In the genomic region with DNA sequence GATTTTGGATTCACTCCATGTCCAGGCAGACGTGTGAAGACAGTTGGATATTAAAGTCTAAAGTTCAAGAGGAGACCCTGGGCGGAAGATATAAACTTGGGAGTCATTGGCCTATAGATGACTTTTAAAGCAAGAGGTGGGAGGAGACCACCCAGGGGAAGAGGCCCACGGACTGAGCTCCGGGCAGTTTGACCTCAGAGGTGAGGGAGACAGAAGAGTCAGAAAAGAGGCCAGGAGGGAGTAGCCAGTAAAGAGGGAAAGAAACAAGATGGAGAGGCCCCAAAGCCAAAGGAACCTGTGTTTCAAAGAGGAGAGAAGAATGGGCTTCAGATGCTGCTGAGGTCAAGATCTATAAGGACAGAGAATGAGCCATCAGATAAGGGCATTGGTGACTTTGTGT, we compare ENCODE assay signal across 21 cellular contexts. TPM values are rescaled to one million over a fixed set of nuclear protein-coding genes. Genes with fewer than 3 reads are reported as not detected.
DNase-seq lines count a peak whose midpoint lies in the region; ATAC-seq lines count a peak whose summit lies in the region.
"Had no signal": no experiment of that assay in that cellular context is flagged by ENCODE, and none has a peak within 500 bp of the region (broad histone marks: within the 10 kb centered on the region; RNA-seq: fewer than 3 reads in every experiment).

No MANE protein-coding gene starts in this region.

- in situ Hi-C loops in HAP-1 (cut with MboI; ENCODE audit: low sequenced_read_pairs): no loop called here

- no peaks in the 10 kb centered on the region for H3K36me3 ChIP-seq in HAP-1 (replicated peaks)
- H3K36me3 ChIP-seq: cardiac muscle cell, sigmoid colon, thoracic aorta had no signal

- no peaks in the 10 kb centered on the region for H3K27me3 Mint-ChIP-seq in stimulated activated naive CD8-positive, alpha-beta T cell treated with anti-CD3 and anti-CD28 coated beads, Interleukin-15, Interleukin-2, amounts not matched to agents 100 ng/mL and 50 ng/mL, for 24 hours
- H3K27me3 Mint-ChIP-seq in activated T-helper 1 cell treated with anti-CD3 and anti-CD28 coated beads, Interleukin-12 subunit alpha, Interleukin-12 subunit beta, Interleukin-2, Interleukin-4 antibody, amounts not matched to agents 30 ng/mL and 10 ng/mL and 1 ng/mL, durations not matched to agents 14 hours and 24 hours and 36 hours (ENCODE audit: insufficient read depth): no peaks in the 10 kb centered on the region

- peaks cover 56% of the 10 kb centered on the region for H3K36me3 Mint-ChIP-seq in stimulated activated naive CD8-positive, alpha-beta T cell treated with anti-CD3 and anti-CD28 coated beads, Interleukin-15, Interleukin-2, amounts not matched to agents 100 ng/mL and 50 ng/mL, for 24 hours (ENCODE audit: low read depth)
- peaks cover 51% of the 10 kb centered on the region for H3K36me3 Mint-ChIP-seq in activated T-helper 1 cell treated with anti-CD3 and anti-CD28 coated beads, Interleukin-12 subunit alpha, Interleukin-12 subunit beta, Interleukin-2, Interleukin-4 antibody, amounts not matched to agents 30 ng/mL and 10 ng/mL and 1 ng/mL, durations not matched to agents 14 hours and 24 hours and 36 hours (ENCODE audit: low read depth)

- intact Hi-C loops in activated T-helper 1 cell treated with anti-CD3 and anti-CD28 coated beads, Interleukin-12 subunit alpha, Interleukin-12 subunit beta, Interleukin-2, Interleukin-4 antibody, amounts not matched to agents 30 ng/mL and 10 ng/mL and 1 ng/mL, durations not matched to agents 14 hours and 24 hours and 36 hours (cut with micrococcal nuclease): no loop called here

- H3K9me3 ChIP-seq in HAP-1: no peaks in the 10 kb centered on the region
- H3K9me3 ChIP-seq: sigmoid colon, thoracic aorta had no signal

- no peak for ATAC-seq in stimulated activated naive CD8-positive, alpha-beta T cell treated with anti-CD3 and anti-CD28 coated beads, Interleukin-15, Interleukin-2, amounts not matched to agents 100 U/mL and 50 U/mL, for 24 hours
- ATAC-seq: GM12878, left cardiac atrium had no signal

- DNase-seq in stimulated activated naive CD8-positive, alpha-beta T cell treated with anti-CD3 and anti-CD28 coated beads, Interleukin-15, Interleukin-2, amounts not matched to agents 100 U/mL and 50 U/mL, for 24 hours: no peak
- DNase-seq in activated T-helper 1 cell treated with anti-CD3 and anti-CD28 coated beads, Interleukin-12 subunit alpha, Interleukin-12 subunit beta, Interleukin-2, Interleukin-4 antibody, amounts not matched to agents 30 ng/mL and 10 ng/mL and 1 ng/mL, durations not matched to agents 14 hours and 24 hours and 36 hours (ENCODE audit: low spot score): no peak
- DNase-seq in mesenteric fat pad (ENCODE audit: low spot score): peak; percentile 67
- no peak for DNase-seq in NCI-H524 treated with DMSO at 0.1 percent for 48 hours (lab: John Stamatoyannopoulos, UW)
- no peak for DNase-seq in HAP-1 (ENCODE audit: low spot score in 2 of 2)
- DNase-seq in A172 (ENCODE audit: low spot score): no peak
- DNase-seq: activated CD4-positive, alpha-beta T cell treated with anti-CD3 and anti-CD28 coated beads, Interleukin-2, amount 50 U/mL, for 48 hours; amygdala; COR-L47; dermis blood vessel endothelial cell; DND-41; IMR-90; left cardiac atrium; mesenchymal stem cell; PC-9; posterior cingulate gyrus; sigmoid colon had no signal

- no peaks in the 10 kb centered on the region for H3K27me3 ChIP-seq in HAP-1 (ENCODE audit: low read depth)
- H3K27me3 ChIP-seq: cardiac muscle cell had no signal

- H3K4me3 Mint-ChIP-seq in stimulated activated naive CD8-positive, alpha-beta T cell treated with anti-CD3 and anti-CD28 coated beads, Interleukin-15, Interleukin-2, amounts not matched to agents 100 ng/mL and 50 ng/mL, for 24 hours: no peak overlapping the region
- H3K4me3 Mint-ChIP-seq in activated T-helper 1 cell treated with anti-CD3 and anti-CD28 coated beads, Interleukin-12 subunit alpha, Interleukin-12 subunit beta, Interleukin-2, Interleukin-4 antibody, amounts not matched to agents 30 ng/mL and 10 ng/mL and 1 ng/mL, durations not matched to agents 14 hours and 24 hours and 36 hours: no peak overlapping the region

- no peaks in the 10 kb centered on the region for H3K4me1 ChIP-seq in HAP-1

- H3K4me3 ChIP-seq in HAP-1: no peak overlapping the region
- H3K4me3 ChIP-seq: cardiac muscle cell, GM12878, PC-9, sigmoid colon, thoracic aorta had no signal

- peak overlapping the region; percentile 85 for H3K27ac Mint-ChIP-seq in stimulated activated naive CD8-positive, alpha-beta T cell treated with anti-CD3 and anti-CD28 coated beads, Interleukin-15, Interleukin-2, amounts not matched to agents 100 ng/mL and 50 ng/mL, for 24 hours
- H3K27ac Mint-ChIP-seq in activated T-helper 1 cell treated with anti-CD3 and anti-CD28 coated beads, Interleukin-12 subunit alpha, Interleukin-12 subunit beta, Interleukin-2, Interleukin-4 antibody, amounts not matched to agents 30 ng/mL and 10 ng/mL and 1 ng/mL, durations not matched to agents 14 hours and 24 hours and 36 hours: peak overlapping the region; percentile 49

- peaks cover 69% of the 10 kb centered on the region for H3K4me1 Mint-ChIP-seq in stimulated activated naive CD8-positive, alpha-beta T cell treated with anti-CD3 and anti-CD28 coated beads, Interleukin-15, Interleukin-2, amounts not matched to agents 100 ng/mL and 50 ng/mL, for 24 hours (ENCODE audit: low read depth)
- H3K4me1 Mint-ChIP-seq in activated T-helper 1 cell treated with anti-CD3 and anti-CD28 coated beads, Interleukin-12 subunit alpha, Interleukin-12 subunit beta, Interleukin-2, Interleukin-4 antibody, amounts not matched to agents 30 ng/mL and 10 ng/mL and 1 ng/mL, durations not matched to agents 14 hours and 24 hours and 36 hours (ENCODE audit: low read depth): peaks cover 60% of the 10 kb centered on the region

- H3K9me3 Mint-ChIP-seq in stimulated activated naive CD8-positive, alpha-beta T cell treated with anti-CD3 and anti-CD28 coated beads, Interleukin-15, Interleukin-2, amounts not matched to agents 100 ng/mL and 50 ng/mL, for 24 hours: no peaks in the 10 kb centered on the region
- peaks cover 2% of the 10 kb centered on the region for H3K9me3 Mint-ChIP-seq in activated T-helper 1 cell treated with anti-CD3 and anti-CD28 coated beads, Interleukin-12 subunit alpha, Interleukin-12 subunit beta, Interleukin-2, Interleukin-4 antibody, amounts not matched to agents 30 ng/mL and 10 ng/mL and 1 ng/mL, durations not matched to agents 14 hours and 24 hours and 36 hours

RNA-seq across cellular contexts. Expression of gene CARD11, which starts 11.4 kb away (rescaled TPM):
- total RNA-seq in activated T-helper 1 cell treated with anti-CD3 and anti-CD28 coated beads, Interleukin-12 subunit alpha, Interleukin-12 subunit beta, Interleukin-2, Interleukin-4 antibody, amounts not matched to agents 30 ng/mL and 10 ng/mL and 1 ng/mL, durations not matched to agents 14 hours and 24 hours and 36 hours: 120 and 128 TPM in 2 replicates
- 0.42 TPM for total RNA-seq in mesenteric fat pad
- total RNA-seq in A172 (2014; rRNA removed; shearing (Covaris generic)): 16.9 and 23.0 TPM in 2 replicates

Comparison
In these comparisons a context has a peak if more than half of its experiments do, and no peak if none do; other contexts are left out.
1. RNA of gene CARD11, which starts 11.4 kb away (total RNA-seq): 120 to 128 TPM in activated T-helper 1 cell treated with anti-CD3 and anti-CD28 coated beads, Interleukin-12 subunit alpha, Interleukin-12 subunit beta, Interleukin-2, Interleukin-4 antibody, amounts not matched to agents 30 ng/mL and 10 ng/mL and 1 ng/mL, durations not matched to agents 14 hours and 24 hours and 36 hours and 16.9 to 23.0 TPM in A172; 0.42 TPM in mesenteric fat pad (single experiment); every median in the first group is over 10 times any median in the second.